In the genomic region with DNA sequence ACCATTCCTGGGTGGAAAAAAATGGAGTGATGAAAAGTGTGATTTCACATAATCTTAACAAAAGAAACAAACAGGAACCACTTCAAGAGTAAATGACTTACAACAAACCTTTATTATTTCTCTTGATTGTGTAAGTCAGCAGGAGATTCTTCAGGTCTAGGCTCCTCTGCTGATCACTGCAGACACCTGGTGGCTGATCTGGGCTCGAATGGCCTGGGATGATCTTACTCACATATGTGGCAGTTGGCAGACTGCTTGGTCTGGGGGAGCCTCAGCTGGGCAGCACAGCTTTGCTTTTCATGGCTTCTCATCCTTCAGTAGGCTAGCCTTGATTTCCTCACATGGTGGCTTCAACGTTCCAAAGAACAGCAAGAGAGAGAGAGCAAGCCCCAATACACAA, we compare ENCODE assay signal across 13 cellular contexts.
"Had no signal": no experiment of that assay in that cellular context is flagged by ENCODE, and none has a peak within 500 bp of the region (broad histone marks: within the 10 kb centered on the region; RNA-seq: fewer than 3 reads in every experiment).

No MANE protein-coding gene starts in this region.

- H3K4me1 ChIP-seq: adrenal gland had no signal

- H3K27ac ChIP-seq: adrenal gland, hepatocyte, tibial artery had no signal

- FAIRE-seq: TTC549 had no signal

- H3K27me3 ChIP-seq: adrenal gland, hepatocyte, tibial artery had no signal

- H3K4me3 ChIP-seq: adrenal gland, hepatocyte, smooth muscle cell, tibial artery had no signal

- H3K36me3 ChIP-seq: adrenal gland, tibial artery had no signal

- ATAC-seq: naive thymus-derived CD8-positive, alpha-beta T cell; right cardiac atrium had no signal

- H3K9me3 ChIP-seq: adrenal gland, tibial artery had no signal

- DNase-seq: activated naive CD4-positive, alpha-beta T cell treated with anti-CD3 and anti-CD28 coated beads, Interleukin-2, amount 50 U/mL, for 16 hours; adrenal gland; central memory CD4-positive, alpha-beta T cell; cortex of kidney; effector CD8-positive, alpha-beta T cell; naive thymus-derived CD8-positive, alpha-beta T cell; nucleus accumbens; right cardiac atrium; T-helper 2 cell; tibial artery had no signal
